In the genomic region with DNA sequence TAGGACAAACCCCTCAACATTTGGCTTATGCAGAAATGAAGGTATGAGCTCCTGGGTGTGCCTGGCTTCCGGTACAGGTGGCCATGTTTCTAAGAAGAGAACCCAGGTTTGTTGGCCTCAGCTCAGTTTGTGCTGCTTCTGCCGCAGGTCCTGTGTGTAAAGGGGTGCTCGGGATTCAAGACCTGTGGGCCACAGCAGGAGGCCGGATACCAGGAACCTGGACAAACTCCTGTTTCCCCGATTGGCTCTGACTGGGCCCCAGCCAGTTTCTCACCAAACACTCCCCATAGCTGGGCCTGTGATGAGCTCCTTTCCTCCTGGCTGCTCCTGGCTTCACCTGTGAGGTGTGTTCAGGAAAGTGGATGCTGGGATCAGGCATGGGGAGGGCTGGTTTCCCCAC, we compare ENCODE assay signal across 18 cellular contexts.
DNase-seq lines count a peak whose midpoint lies in the region; ATAC-seq and TF ChIP-seq lines count a peak whose summit lies in the region.
"Had no signal": no experiment of that assay in that cellular context is flagged by ENCODE, and none has a peak within 500 bp of the region (broad histone marks: within the 10 kb centered on the region; RNA-seq: fewer than 3 reads in every experiment).

No MANE protein-coding gene starts in this region.

- no peak for TF ChIP-seq POLR2A in vagina (IDR thresholded peaks at IDR 0.05)

- H3K27me3 ChIP-seq in vagina, result no peaks in the 10 kb centered on the region
- H3K27me3 ChIP-seq: BE2C, BLaER1 had no signal

- H3K27ac Mint-ChIP-seq in CD14-positive monocyte (no peak overlapping the region), osteocyte (ENCODE audit: unreplicated experiment) (no peak overlapping the region)
- H3K27ac Mint-ChIP-seq: CD4-positive, alpha-beta T cell; CD8-positive, alpha-beta T cell had no signal

- H3K9me3 Mint-ChIP-seq in CD14-positive monocyte (peaks cover 4 to 31% (median 13%) of the 10 kb centered on the region in 7 donors), osteocyte (ENCODE audit: unreplicated experiment) (peaks cover 31% of the 10 kb centered on the region)
- H3K9me3 Mint-ChIP-seq: CD8-positive, alpha-beta T cell had no signal

- intact Hi-C loops in CD14-positive monocyte (cut with micrococcal nuclease) (no loop called here), vagina (cut with DNase I) (no loop called here)

- no peak for TF ChIP-seq CTCF in CD14-positive monocyte (IDR thresholded peaks at IDR 0.05)
- no peak for TF ChIP-seq CTCF in osteocyte (IDR thresholded peaks at IDR 0.05)
- TF ChIP-seq CTCF in vagina (IDR thresholded peaks at IDR 0.05), result no peak

- H3K4me3 Mint-ChIP-seq in CD14-positive monocyte (no peak overlapping the region), osteocyte (ENCODE audit: unreplicated experiment) (no peak overlapping the region)
- H3K4me3 Mint-ChIP-seq: CD4-positive, alpha-beta T cell; CD8-positive, alpha-beta T cell had no signal

- no peak overlapping the region for H3K4me3 ChIP-seq in vagina
- H3K4me3 ChIP-seq: BLaER1 had no signal

- H3K9me3 ChIP-seq in vagina, result no peaks in the 10 kb centered on the region
- H3K9me3 ChIP-seq: BLaER1, Caco-2 had no signal

- H3K36me3 ChIP-seq in vagina, result no peaks in the 10 kb centered on the region
- H3K36me3 ChIP-seq: BE2C, BLaER1 had no signal

- H3K4me1 ChIP-seq in vagina, result no peaks in the 10 kb centered on the region
- H3K4me1 ChIP-seq: BE2C, BLaER1, Caco-2 had no signal

- no peaks in the 10 kb centered on the region for H3K4me1 Mint-ChIP-seq in CD14-positive monocyte
- no peaks in the 10 kb centered on the region for H3K4me1 Mint-ChIP-seq in osteocyte (ENCODE audit: unreplicated experiment)

- no peak overlapping the region for H3K27ac ChIP-seq in vagina
- H3K27ac ChIP-seq: BLaER1 had no signal

- peaks cover 0 to 1% (median 0%) of the 10 kb centered on the region in 3 donors for H3K27me3 Mint-ChIP-seq in CD14-positive monocyte (ENCODE audit: low read depth in 3 of 3)
- no peaks in the 10 kb centered on the region for H3K27me3 Mint-ChIP-seq in osteocyte (ENCODE audit: unreplicated experiment)
- H3K27me3 Mint-ChIP-seq: CD4-positive, alpha-beta T cell had no signal

- no peak for ATAC-seq in GM19328 (IDR thresholded peaks at IDR 0.05; ENCODE audit: unreplicated experiment)
- ATAC-seq in GM18870 (IDR thresholded peaks at IDR 0.05; ENCODE audit: unreplicated experiment), result no peak
- ATAC-seq: CD8-positive, alpha-beta T cell had no signal

- H3K36me3 Mint-ChIP-seq in CD14-positive monocyte (no peaks in the 10 kb centered on the region), osteocyte (ENCODE audit: unreplicated experiment) (no peaks in the 10 kb centered on the region)
- H3K36me3 Mint-ChIP-seq: CD8-positive, alpha-beta T cell had no signal

- peak; percentile 24 for DNase-seq in CD14-positive monocyte (ENCODE audit: low spot score)
- DNase-seq in ecto neural progenitor cell (ENCODE audit: low spot score), result peak; percentile 26
- DNase-seq in osteocyte (ENCODE audit: extremely low spot score, unreplicated experiment), result peak; percentile 75
- peak; percentile 49 to 87 for DNase-seq in vagina (ENCODE audit: extremely low spot score in 2 of 2)
- DNase-seq in glomerular visceral epithelial cell (ENCODE audit: extremely low spot score), result no peak
- DNase-seq: 8988T; ACHN; BE2C; C1 segment of cervical spinal cord; Caco-2; Calu3; CD4-positive, alpha-beta T cell; DMS79 treated with DMSO at 0.1 percent for 48 hours; GF-D8 had no signal
